In genomic region chr1:224430511-224431113, GRCh38 we compare ENCODE assay signal across 8 cellular contexts. TPM values are rescaled to one million over a fixed set of nuclear protein-coding genes. Genes with fewer than 3 reads are reported as not detected.
DNase-seq lines count a peak whose midpoint lies in the region; ATAC-seq and TF ChIP-seq lines count a peak whose summit lies in the region.

No MANE protein-coding gene starts in this region.

- peaks cover 17% of the 10 kb centered on the region for H3K36me3 ChIP-seq in CD4-positive, CD25-positive, alpha-beta regulatory T cell (ENCODE audit: control insufficient read depth, insufficient read depth, low read length)
- H3K36me3 ChIP-seq in thyroid gland: no peaks in the 10 kb centered on the region
- no peaks in the 10 kb centered on the region for H3K36me3 ChIP-seq in Caco-2 (ENCODE audit: control insufficient read depth, insufficient read depth, low read length)

- H3K4me1 ChIP-seq in CD4-positive, CD25-positive, alpha-beta regulatory T cell (ENCODE audit: control insufficient read depth, insufficient read depth, low read length, poor library complexity, severe bottlenecking): peaks cover 63% of the 10 kb centered on the region
- H3K4me1 ChIP-seq in thyroid gland (peaks cover 34 to 39% of the 10 kb centered on the region in 2 donors), Caco-2 (peaks cover 22% of the 10 kb centered on the region)

- H3K27ac ChIP-seq in CD4-positive, CD25-positive, alpha-beta regulatory T cell (ENCODE audit: insufficient read depth, low read length, poor library complexity, severe bottlenecking): peak overlapping the region; percentile 90
- H3K27ac ChIP-seq in thyroid gland: peak overlapping the region; percentile 98 to 100 (median 99)

- no peaks in the 10 kb centered on the region for H3K27me3 Mint-ChIP-seq in CD4-positive, CD25-positive, alpha-beta regulatory T cell
- H3K27me3 Mint-ChIP-seq in Caco-2 (ENCODE audit: insufficient read depth, unreplicated experiment): no peaks in the 10 kb centered on the region

- H3K4me3 Mint-ChIP-seq in CD4-positive, CD25-positive, alpha-beta regulatory T cell: peak overlapping the region; percentile 83 to 95 (median 86)
- H3K4me3 Mint-ChIP-seq in Caco-2 (ENCODE audit: unreplicated experiment): no peak overlapping the region

- POLR2A ChIA-PET in Caco-2 (lab: Charles Lee): no interaction called here

- H3K9me3 Mint-ChIP-seq in CD4-positive, CD25-positive, alpha-beta regulatory T cell: no peaks in the 10 kb centered on the region
- H3K9me3 Mint-ChIP-seq in Caco-2 (ENCODE audit: unreplicated experiment): no peaks in the 10 kb centered on the region

- H3K27ac Mint-ChIP-seq in CD4-positive, CD25-positive, alpha-beta regulatory T cell: peak overlapping the region; percentile 68 to 94 (median 76)
- H3K27ac Mint-ChIP-seq in Caco-2 (ENCODE audit: unreplicated experiment): no peak overlapping the region

- H3K4me3 ChIP-seq in CD4-positive, CD25-positive, alpha-beta regulatory T cell (ENCODE audit: low read depth, low read length): peak overlapping the region; percentile 91
- H3K4me3 ChIP-seq in thyroid gland (replicated peaks in 1 of 3) (no peak overlapping the region), Caco-2 (ENCODE audit: low read depth, low read length) (no peak overlapping the region)

- intact Hi-C loops in thyroid gland (cut with DNase I) (no loop called here), Caco-2 (cut with micrococcal nuclease; ENCODE audit: unreplicated experiment) (no loop called here)

- TF ChIP-seq POLR2A in thyroid gland (IDR thresholded peaks at IDR 0.05): peak in 1 of 2 donors; percentile 27

- peak; percentile 44 to 86 (median 71) for DNase-seq in CD4-positive, CD25-positive, alpha-beta regulatory T cell
- DNase-seq in MV-4-11 (lab: John Stamatoyannopoulos, UW) (peak; percentile 77), amniotic epithelial cell (ENCODE audit: low read depth) (peak; percentile 73), left kidney (ENCODE audit: low read depth, low spot score) (peak; percentile 59), thyroid gland (peak in 1 of 2 donors; percentile 11), Caco-2 (no peak)

- ATAC-seq in CD4-positive, CD25-positive, alpha-beta regulatory T cell (ENCODE audit: low read depth in 2 of 2): peak in 1 of 2 donors; percentile 18
- peak; percentile 31 for ATAC-seq in GM19043 (IDR thresholded peaks at IDR 0.05; ENCODE audit: low read depth, unreplicated experiment)
- ATAC-seq in HG03025 (IDR thresholded peaks at IDR 0.05; ENCODE audit: low FRiP score, unreplicated experiment): no peak

- no peaks in the 10 kb centered on the region for H3K27me3 ChIP-seq in CD4-positive, CD25-positive, alpha-beta regulatory T cell (ENCODE audit: control insufficient read depth, insufficient read depth, low read length)
- H3K27me3 ChIP-seq in thyroid gland (no peaks in the 10 kb centered on the region), Caco-2 (replicated peaks; ENCODE audit: control insufficient read depth, insufficient read depth, low read length) (no peaks in the 10 kb centered on the region)

- H3K9me3 ChIP-seq in CD4-positive, CD25-positive, alpha-beta regulatory T cell (ENCODE audit: control insufficient read depth in 2 of 2, low read length in 2 of 2): no peaks in the 10 kb centered on the region
- H3K9me3 ChIP-seq in thyroid gland: no peaks in the 10 kb centered on the region
- no peaks in the 10 kb centered on the region for H3K9me3 ChIP-seq in Caco-2

- H3K36me3 Mint-ChIP-seq in CD4-positive, CD25-positive, alpha-beta regulatory T cell: peaks cover 9% of the 10 kb centered on the region
- peaks cover 44% of the 10 kb centered on the region for H3K36me3 Mint-ChIP-seq in Caco-2 (ENCODE audit: insufficient read depth, unreplicated experiment)

- no TSS peak for BruUV-seq in Caco-2 (replicated peaks; lab: Mats Ljungman, UMichigan)

- WGBS in thyroid gland, 2 donors: 33 to 41% methylated on average over 2 of the region's 2 CpGs

- TF ChIP-seq CTCF in thyroid gland (IDR thresholded peaks at IDR 0.05): no peak
- TF ChIP-seq CTCF in Caco-2 (IDR thresholded peaks at IDR 0.05; ENCODE audit: insufficient read depth in 1 of 2, low read depth in 1 of 2, low read length in 1 of 2, severe bottlenecking in 1 of 2, unreplicated experiment in 1 of 2): no peak

- peaks cover 33 to 62% (median 48%) of the 10 kb centered on the region in 4 donors for H3K4me1 Mint-ChIP-seq in CD4-positive, CD25-positive, alpha-beta regulatory T cell
- H3K4me1 Mint-ChIP-seq in Caco-2 (ENCODE audit: low read depth, unreplicated experiment): peaks cover 29% of the 10 kb centered on the region

- CTCF ChIA-PET in Caco-2 (lab: Charles Lee): no interaction called here

RNA-seq across cellular contexts. Expression of gene WDR26, which starts 4.0 kb away (rescaled TPM):
- total RNA-seq in CD4-positive, CD25-positive, alpha-beta regulatory T cell: 209 TPM
- 1 to 10 TPM; 2.6 to 5.3 (median 3.3) TPM for polyA plus RNA-seq in CD4-positive, CD25-positive, alpha-beta regulatory T cell
- total RNA-seq in thyroid gland: 100 to 1,000 TPM in 1 of 4 donors, 10 to 100 TPM in 3; 72.8 to 116 (median 89.2) TPM
- total RNA-seq in Caco-2 (2022): 58.6 and 62.9 TPM in 2 replicates

Comparison
In these comparisons a context has a peak if more than half of its experiments do, and no peak if none do; other contexts are left out.
1. DNase-seq: peak in CD4-positive, CD25-positive, alpha-beta regulatory T cell (3 of 3), MV-4-11 (single experiment), amniotic epithelial cell (single experiment) and left kidney (single experiment); none in Caco-2 (0 of 2).